Comparison of ENCODE assay signal across 25 cellular contexts in the genomic region with DNA sequence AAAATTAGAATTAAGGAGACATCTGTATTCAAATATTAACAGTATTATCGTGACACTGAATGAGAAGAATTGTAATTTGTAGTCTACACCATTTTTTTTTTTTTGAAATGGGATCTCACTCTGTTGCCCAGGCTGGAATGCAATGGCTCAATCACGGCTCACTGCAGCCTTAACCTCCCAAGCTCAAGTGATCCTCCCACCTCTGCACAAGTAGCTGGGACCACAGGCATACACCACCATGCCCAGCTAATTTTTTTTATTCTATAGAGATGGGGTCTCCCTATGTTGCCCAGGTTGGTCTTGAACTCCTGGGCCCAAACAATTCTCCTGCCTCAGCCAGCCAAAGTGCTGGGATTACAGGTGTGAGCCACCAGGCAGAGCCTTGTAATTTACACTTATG.
"Had no signal": no experiment of that assay in that cellular context is flagged by ENCODE, and none has a peak within 500 bp of the region (broad histone marks: within the 10 kb centered on the region; RNA-seq: fewer than 3 reads in every experiment).

No MANE protein-coding gene starts in this region.

- H3K36me3 ChIP-seq: esophagus muscularis mucosa, gastroesophageal sphincter, heart left ventricle, ovary, thyroid gland had no signal

- H3K9me3 ChIP-seq: esophagus muscularis mucosa, gastroesophageal sphincter, heart left ventricle, ovary, psoas muscle, thyroid gland had no signal

- H3K27ac ChIP-seq: esophagus muscularis mucosa, foreskin keratinocyte, gastroesophageal sphincter, heart left ventricle, ovary, psoas muscle had no signal

- ATAC-seq: foreskin keratinocyte; gastroesophageal sphincter; natural killer cell; right cardiac atrium; stimulated activated naive CD8-positive, alpha-beta T cell treated with anti-CD3 and anti-CD28 coated beads, Interleukin-15, amount 100 ng/mL, for 72 hours had no signal

- H3K4me1 ChIP-seq: foreskin keratinocyte had no signal

- H3K36me3 Mint-ChIP-seq: natural killer cell had no signal

- H3K27ac Mint-ChIP-seq: dendritic cell treated with granulocyte-macrophage colony-stimulating factor and Interleukin-4, amounts not matched to agents 40 ng/mL and 50 ng/mL, for 4 days; natural killer cell; stimulated activated naive CD8-positive, alpha-beta T cell treated with anti-CD3 and anti-CD28 coated beads, Interleukin-15, amount 100 ng/mL, for 72 hours; type B pancreatic cell had no signal

- H3K27me3 Mint-ChIP-seq: dendritic cell treated with granulocyte-macrophage colony-stimulating factor and Interleukin-4, amounts not matched to agents 40 ng/mL and 50 ng/mL, for 4 days; stimulated activated naive CD8-positive, alpha-beta T cell treated with anti-CD3 and anti-CD28 coated beads, Interleukin-15, amount 100 ng/mL, for 72 hours; type B pancreatic cell had no signal

- H3K9me3 Mint-ChIP-seq: dendritic cell treated with granulocyte-macrophage colony-stimulating factor and Interleukin-4, amounts not matched to agents 40 ng/mL and 50 ng/mL, for 4 days; natural killer cell; stimulated activated naive CD8-positive, alpha-beta T cell treated with anti-CD3 and anti-CD28 coated beads, Interleukin-15, amount 100 ng/mL, for 72 hours; type B pancreatic cell had no signal

- H3K4me3 Mint-ChIP-seq: dendritic cell treated with granulocyte-macrophage colony-stimulating factor and Interleukin-4, amounts not matched to agents 40 ng/mL and 50 ng/mL, for 4 days; natural killer cell; stimulated activated naive CD8-positive, alpha-beta T cell treated with anti-CD3 and anti-CD28 coated beads, Interleukin-15, amount 100 ng/mL, for 72 hours; type B pancreatic cell had no signal

- H3K4me2 ChIP-seq: hepatocyte had no signal

- H3K27me3 ChIP-seq: esophagus muscularis mucosa, foreskin keratinocyte, gastroesophageal sphincter, heart left ventricle, hepatocyte, ovary, thyroid gland had no signal

- H3K4me1 Mint-ChIP-seq: stimulated activated naive CD8-positive, alpha-beta T cell treated with anti-CD3 and anti-CD28 coated beads, Interleukin-15, amount 100 ng/mL, for 72 hours had no signal

- DNase-seq: effector CD8-positive, alpha-beta T cell; foreskin keratinocyte; heart left ventricle; kidney; mesenchymal stem cell; midbrain; natural killer cell; occipital lobe; ovary; posterior cingulate gyrus; psoas muscle; right cardiac atrium; small intestine; stimulated activated CD4-positive, alpha-beta T cell treated with anti-CD3 and anti-CD28 coated beads, Interleukin-12 subunit alpha, Interleukin-12 subunit beta, amount 100 ng/mL, for 4 hours; stimulated activated CD4-positive, alpha-beta T cell treated with anti-CD3 and anti-CD28 coated beads, Interleukin-1b, Interleukin-23, amount 100 ng/mL, for 48 hours; stimulated activated CD4-positive, alpha-beta T cell treated with anti-CD3 and anti-CD28 coated beads, Interleukin-4, amount 100 ng/mL, for 1 hour; stimulated activated CD8-positive, alpha-beta memory T cell treated with anti-CD3 and anti-CD28 coated beads, Interleukin-4, amount 100 ng/mL, for 48 hours; stimulated activated naive CD4-positive, alpha-beta T cell; stimulated activated naive CD8-positive, alpha-beta T cell treated with anti-CD3 and anti-CD28 coated beads, Interleukin-15, amount 100 ng/mL, for 72 hours had no signal

- H3K4me3 ChIP-seq: esophagus muscularis mucosa, gastroesophageal sphincter, heart left ventricle, hepatocyte, ovary, psoas muscle, thyroid gland had no signal
